Comparison of ENCODE assay signal across 1 cellular context in genomic region chr3:66825421-66825820, GRCh38.
TF ChIP-seq lines count a peak whose summit lies in the region.

No MANE protein-coding gene starts in this region.

TF ChIP-seq in liver, 16 proteins besides CTCF, POLR2A, EP300 and RAD21 (continued from another document):
- no peak for TF ChIP-seq ATF3 (IDR thresholded peaks at IDR 0.05)
- TF ChIP-seq FOXA1 (IDR thresholded peaks at IDR 0.05), result no peak
- no peak for TF ChIP-seq EGR1 (IDR thresholded peaks at IDR 0.05; ENCODE audit: low read depth in 2 of 2)
- TF ChIP-seq SP1 (IDR thresholded peaks at IDR 0.05), result peak; percentile 81
- peak; percentile 21 for TF ChIP-seq YY1 (IDR thresholded peaks at IDR 0.05)
- TF ChIP-seq RXRA (IDR thresholded peaks at IDR 0.05), result peak; percentile 72 to 94
- peak; percentile 89 to 97 for TF ChIP-seq HNF4A (conservative IDR thresholded peaks at IDR 0.05)
